ENCODE assay signal across 8 cellular contexts in genomic region chr6:170516783-170517616, GRCh38. TPM values are rescaled to one million over a fixed set of nuclear protein-coding genes. Genes with fewer than 3 reads are reported as not detected.
DNase-seq lines count a peak whose midpoint lies in the region; ATAC-seq, FAIRE-seq and TF ChIP-seq lines count a peak whose summit lies in the region.

No MANE protein-coding gene starts in this region.

- in situ Hi-C loops in GM12878 (cut with MboI) = loop anchor here (5.0 to 10.0 kb wide), 3 partner anchors 685 to 1562 kb away; no protein-coding TSS in a partner anchor

- H3K27me3 ChIP-seq in ACC112 (ENCODE audit: insufficient read depth, low read length) = 0 out of 2 replicates have a peak, but pooled peaks cover 14% of the 10 kb centered on the region
- H3K27me3 ChIP-seq in GM12878 (replicated peaks in 1 of 2; ENCODE audit: control insufficient read depth in 2 of 2, insufficient read depth in 2 of 2, low read length in 1 of 2) = no peaks in the 10 kb centered on the region

- H3K4me1 ChIP-seq in ACC112 (ENCODE audit: control insufficient read depth, insufficient read depth, low read length, unreplicated experiment) (no peaks in the 10 kb centered on the region), GM12878 (ENCODE audit: control insufficient read depth, insufficient read depth, low read length) (no peaks in the 10 kb centered on the region)

- TF ChIP-seq POLR2A in GM12878 (IDR thresholded peaks at IDR 0.05; ENCODE audit: low read depth, low read length) = no peak

- 0% methylated on average over 4 of the region's 4 CpGs for WGBS in GM12878 (ENCODE audit: insufficient coverage, insufficient replicate concordance, low lambda C conversion rate, missing lambda C conversion rate)

- peak overlapping the region; percentile 60; the same call in 1 of the 2 replicates for H3K4me3 ChIP-seq in ACC112 (ENCODE audit: low read depth, low read length)
- H3K4me3 ChIP-seq in GM12878 = no peak overlapping the region

- ATAC-seq in GM18502 (IDR thresholded peaks at IDR 0.05; ENCODE audit: poor library complexity, unreplicated experiment) = peak; percentile 95
- ATAC-seq in HG02798 (IDR thresholded peaks at IDR 0.05; ENCODE audit: poor library complexity, unreplicated experiment) = peak; percentile 93
- ATAC-seq in GM12878 = peak; percentile 99

- RAD21 ChIA-PET in GM12878 (lab: Charles Lee; ENCODE audit: unreplicated experiment) = interaction anchor here (0.7 to 3.3 kb wide), 28 partner anchors 9 to 1916 kb away, joined by 3 to 25 read pairs (median 4); no protein-coding TSS in a partner anchor

- peak; percentile 62 for FAIRE-seq in GM12878 (lab: Jason Lieb, UNC)

- no peaks in the 10 kb centered on the region for H4K20me1 ChIP-seq in GM12878 (ENCODE audit: control insufficient read depth, insufficient read depth)

- peak; percentile 95 for TF ChIP-seq RAD21 in GM12878 (IDR thresholded peaks at IDR 0.05; ENCODE audit: insufficient read depth, low read depth, low read length)

- H3K36me3 ChIP-seq in ACC112 (ENCODE audit: insufficient read depth, low read length) (no peaks in the 10 kb centered on the region), GM12878 (ENCODE audit: control insufficient read depth in 2 of 2, insufficient read depth in 2 of 2, low read length in 1 of 2) (no peaks in the 10 kb centered on the region)

- H3K9me3 ChIP-seq in GM12878 (replicated peaks; ENCODE audit: control insufficient read depth, insufficient read depth, low read length) = no peaks in the 10 kb centered on the region

- POLR2A ChIA-PET in GM12878 (lab: Charles Lee) = interaction anchor here (1.0 kb wide), 1 partner anchor 208 kb away, joined by 3 read pairs; no protein-coding TSS in a partner anchor

- TF ChIP-seq EP300 in GM12878 (IDR thresholded peaks at IDR 0.05; ENCODE audit: borderline replicate concordance in 1 of 2, control insufficient read depth in 1 of 2, low read depth in 2 of 2, low read length in 2 of 2) = no peak

- no peak overlapping the region for H3K27ac ChIP-seq in ACC112 (ENCODE audit: low read depth, low read length)
- H3K27ac ChIP-seq in GM12878 (ENCODE audit: control insufficient read depth, insufficient read depth) = no peak overlapping the region

- TF ChIP-seq CTCF in GM12878 (IDR thresholded peaks at IDR 0.05 in 2 of 3, conservative IDR thresholded peaks at IDR 0.05 in 1 of 3; ENCODE audit: control insufficient read depth in 2 of 3, extremely low read depth in 1 of 3, insufficient read depth in 1 of 3, low read depth in 3 of 3, low read length in 3 of 3) = peak; percentile 77 to 86 (median 80)

- intact Hi-C loops in GM12878 (cut with micrococcal nuclease; ENCODE audit: unreplicated experiment) = loop anchor here (1.0 to 5.0 kb wide), 6 partner anchors 210 to 1622 kb away; partner anchors contain the start of gene FAM120B

- CTCF ChIA-PET in GM12878 (lab: Yijun Ruan, JAX) = interaction anchor here (0.6 to 3.3 kb wide), 42 partner anchors 9 to 802 kb away, joined by 3 to 40 read pairs (median 4); no protein-coding TSS in a partner anchor

- BruUV-seq in GM12878 (replicated peaks; lab: Mats Ljungman, UMichigan) = no TSS peak

- no peak overlapping the region for H3K4me2 ChIP-seq in GM12878 (ENCODE audit: control insufficient read depth, insufficient read depth)

- peak; percentile 89 for DNase-seq in NCI-H1105 (lab: John Stamatoyannopoulos, UW)
- DNase-seq in SKM-1 treated with dmso at 0.1 percent for 144 hours (lab: John Stamatoyannopoulos, UW; ENCODE audit: unreplicated experiment) = peak; percentile 45
- no peak for DNase-seq in GM12878 (ENCODE audit: low read depth, low spot score)
- DNase-seq in iris pigment epithelial cell (ENCODE audit: low read depth) = peak; percentile 78
- peak; percentile 41 for DNase-seq in stimulated activated CD4-positive, alpha-beta T cell treated with anti-CD3 and anti-CD28 coated beads, Interleukin-4, amount 100 ng/mL, for 24 hours

- H3K79me2 ChIP-seq in ACC112 (ENCODE audit: control insufficient read depth, insufficient read depth, low read length, unreplicated experiment) = no peaks in the 10 kb centered on the region
- no peaks in the 10 kb centered on the region for H3K79me2 ChIP-seq in GM12878 (ENCODE audit: control insufficient read depth, insufficient read depth, low read length)

- peak overlapping the region; percentile 90 for H2AFZ ChIP-seq in ACC112 (ENCODE audit: low read length, unreplicated experiment)
- H2AFZ ChIP-seq in GM12878 (ENCODE audit: control insufficient read depth, low read depth, low read length) = no peak overlapping the region; the same call in 1 of the 2 replicates

- SMC1A ChIA-PET in GM12878 (lab: Charles Lee; ENCODE audit: uncharacterized antibody, unreplicated experiment) = interaction anchor here (0.6 to 2.6 kb wide), 29 partner anchors 10 to 795 kb away, joined by 3 to 25 read pairs (median 4); no protein-coding TSS in a partner anchor

- H3K9ac ChIP-seq in GM12878 (ENCODE audit: control insufficient read depth, insufficient read depth, low read length) = no peak overlapping the region

TF ChIP-seq in GM12878, 131 proteins besides CTCF, POLR2A, EP300 and RAD21:
- TF ChIP-seq YY1 (IDR thresholded peaks at IDR 0.05; ENCODE audit: low read depth, low read length) (0 out of 2 replicates have a peak, but pooled peaks have one; percentile 55), SMC3 (IDR thresholded peaks at IDR 0.05; ENCODE audit: borderline replicate concordance, low read length) (peak; percentile 94), NFYA (IDR thresholded peaks at IDR 0.05; ENCODE audit: borderline replicate concordance, low read depth, low read length) (no peak), MXI1 (IDR thresholded peaks at IDR 0.05; ENCODE audit: low read depth, low read length) (peak; percentile 47), BACH1 (IDR thresholded peaks at IDR 0.05; ENCODE audit: borderline replicate concordance) (0 out of 2 replicates have a peak, but pooled peaks have one; percentile 16)
- TF ChIP-seq, protein P1, sequence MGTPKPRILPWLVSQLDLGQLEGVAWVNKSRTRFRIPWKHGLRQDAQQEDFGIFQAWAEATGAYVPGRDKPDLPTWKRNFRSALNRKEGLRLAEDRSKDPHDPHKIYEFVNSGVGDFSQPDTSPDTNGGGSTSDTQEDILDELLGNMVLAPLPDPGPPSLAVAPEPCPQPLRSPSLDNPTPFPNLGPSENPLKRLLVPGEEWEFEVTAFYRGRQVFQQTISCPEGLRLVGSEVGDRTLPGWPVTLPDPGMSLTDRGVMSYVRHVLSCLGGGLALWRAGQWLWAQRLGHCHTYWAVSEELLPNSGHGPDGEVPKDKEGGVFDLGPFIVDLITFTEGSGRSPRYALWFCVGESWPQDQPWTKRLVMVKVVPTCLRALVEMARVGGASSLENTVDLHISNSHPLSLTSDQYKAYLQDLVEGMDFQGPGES (IDR thresholded peaks at IDR 0.05) = 0 out of 2 replicates have a peak, but pooled peaks have one; percentile 13
TF ChIP-seq in GM12878: peak in this region for 5.

RNA-seq across cellular contexts. Expression of gene PSMB1, which starts 36.1 kb away (rescaled TPM):
- total RNA-seq in GM12878 (2013; cell fraction: nucleolus; rRNA removed) = 67.2 and 69.1 TPM in 2 replicates
- total RNA-seq in GM12878 (2014; rRNA removed) (303 and 374 TPM in 2 replicates), GM12878 (2014; rRNA removed; fragmentation: Illumina TruSeq; extraction: Trizol) (298 and 303 TPM in 2 replicates), GM12878 (2021) (205 and 208 TPM in 2 replicates)
- 248 TPM for polyA plus RNA-seq in GM12878 (2011; ENCODE audit: low read depth)
- polyA plus RNA-seq in GM12878 (2011; rRNA removed) (453 and 491 TPM in 2 replicates), GM12878 (2014; fragmentation: Illumina TruSeq; extraction: Trizol) (240 and 265 TPM in 2 replicates), GM12878 (2014; fragmentation: Nextera tagmentation; extraction: Ambion mirVana) (1,000 to 10,000 TPM; 1,185 to 1,317 TPM), GM12878 (2014; rRNA removed) (401 and 525 TPM in 2 replicates), GM12878 (2016; fragmentation: Nextera tagmentation; extraction: Ambion mirVana) (100 to 1,000 TPM; 636 to 654 TPM)
- 560 and 617 TPM in 2 replicates for polyA plus RNA-seq in GM12878 (2011; cell fraction: cytosol; rRNA removed)
- 288 and 355 TPM in 2 replicates for polyA plus RNA-seq in GM12878 (2011; cell fraction: nucleus; rRNA removed)
- polyA plus RNA-seq in GM12878 (2012) = 198 and 239 TPM in 2 replicates
- 316 and 324 TPM in 2 replicates for polyA minus RNA-seq in GM12878 (2011; rRNA and poly(A)+ RNA removed)
- 92.7 and 95.6 TPM in 2 replicates for polyA minus RNA-seq in GM12878 (2011; cell fraction: cytosol; rRNA and poly(A)+ RNA removed)
- polyA minus RNA-seq in GM12878 (2011; cell fraction: nucleus; rRNA and poly(A)+ RNA removed) = 30.3 and 38.0 TPM in 2 replicates

RNA-seq across cellular contexts. Expression of gene TBP, which starts 37.2 kb away (rescaled TPM):
- total RNA-seq in GM12878 (2013; cell fraction: nucleolus; rRNA removed) = 39.7 and 48.9 TPM in 2 replicates
- total RNA-seq in GM12878 (2014; rRNA removed) (27.1 and 30.6 TPM in 2 replicates), GM12878 (2014; rRNA removed; fragmentation: Illumina TruSeq; extraction: Trizol) (13.6 and 15.0 TPM in 2 replicates), GM12878 (2021) (18.3 and 19.6 TPM in 2 replicates)
- 10.0 TPM for polyA plus RNA-seq in GM12878 (2011; ENCODE audit: low read depth)
- polyA plus RNA-seq in GM12878 (2011; rRNA removed) (20.8 and 27.4 TPM in 2 replicates), GM12878 (2014; fragmentation: Illumina TruSeq; extraction: Trizol) (24.6 and 25.6 TPM in 2 replicates), GM12878 (2014; fragmentation: Nextera tagmentation; extraction: Ambion mirVana) (10 to 100 TPM; 26.0 to 35.5 TPM), GM12878 (2014; rRNA removed) (24.2 and 31.0 TPM in 2 replicates), GM12878 (2016; fragmentation: Nextera tagmentation; extraction: Ambion mirVana) (10 to 100 TPM; 32.4 to 39.5 TPM)
- 17.1 and 25.9 TPM in 2 replicates for polyA plus RNA-seq in GM12878 (2011; cell fraction: cytosol; rRNA removed)
- 21.4 and 22.2 TPM in 2 replicates for polyA plus RNA-seq in GM12878 (2011; cell fraction: nucleus; rRNA removed)
- polyA plus RNA-seq in GM12878 (2012) = 11.7 and 13.6 TPM in 2 replicates
- polyA minus RNA-seq in GM12878 (2011; rRNA and poly(A)+ RNA removed) = 18.0 and 22.6 TPM in 2 replicates
- polyA minus RNA-seq in GM12878 (2011; cell fraction: cytosol; rRNA and poly(A)+ RNA removed) = 6.4 and 8.0 TPM in 2 replicates
- 7.3 and 12.7 TPM in 2 replicates for polyA minus RNA-seq in GM12878 (2011; cell fraction: nucleus; rRNA and poly(A)+ RNA removed)
